ENCODE assay signal across 11 cellular contexts in genomic region chr4:1195109-1195671, GRCh38. TPM values are rescaled to one million over a fixed set of nuclear protein-coding genes. Genes with fewer than 3 reads are reported as not detected.
DNase-seq lines count a peak whose midpoint lies in the region; ATAC-seq and TF ChIP-seq lines count a peak whose summit lies in the region.
"Had no signal": no experiment of that assay in that cellular context is flagged by ENCODE, and none has a peak within 500 bp of the region (broad histone marks: within the 10 kb centered on the region; RNA-seq: fewer than 3 reads in every experiment).

No MANE protein-coding gene starts in this region.

- no peaks in the 10 kb centered on the region for H4K20me1 ChIP-seq in fibroblast of lung (ENCODE audit: control insufficient read depth, extremely low read depth, insufficient read depth, low read length)

- H3K9me3 Mint-ChIP-seq in osteocyte (ENCODE audit: unreplicated experiment), result peaks cover 4% of the 10 kb centered on the region
- H3K9me3 Mint-ChIP-seq: nephron had no signal

- H3K4me1 Mint-ChIP-seq in osteocyte (ENCODE audit: unreplicated experiment), result peaks cover 44% of the 10 kb centered on the region

- no peak overlapping the region for H3K4me2 ChIP-seq in fibroblast of lung (ENCODE audit: extremely low read depth, insufficient read depth, low read length)

- TF ChIP-seq CTCF in fibroblast of lung (conservative IDR thresholded peaks at IDR 0.05 in 1 of 2, IDR thresholded peaks at IDR 0.05 in 1 of 2; ENCODE audit: low read depth in 1 of 2, low read length in 2 of 2), result no peak
- no peak for TF ChIP-seq CTCF in osteocyte (IDR thresholded peaks at IDR 0.05)

- no peaks in the 10 kb centered on the region for H3K27me3 ChIP-seq in fibroblast of lung (ENCODE audit: control insufficient read depth, insufficient read depth, low read length)
- H3K27me3 ChIP-seq: dorsolateral prefrontal cortex, thyroid gland had no signal

- peaks cover 21% of the 10 kb centered on the region for H3K79me2 ChIP-seq in fibroblast of lung (ENCODE audit: control insufficient read depth, insufficient read depth, low read length)

- H3K9me3 ChIP-seq in fibroblast of lung (ENCODE audit: control insufficient read depth, insufficient read depth, low read depth, low read length), result no peaks in the 10 kb centered on the region
- H3K9me3 ChIP-seq: thyroid gland had no signal

- intact Hi-C loops in Right ventricle myocardium inferior (cut with DNase I) (no loop called here), left ventricle myocardium superior (cut with micrococcal nuclease) (no loop called here)

- ATAC-seq in Right ventricle myocardium inferior, result no peak
- ATAC-seq in left ventricle myocardium superior, result no peak
- no peak for ATAC-seq in GM21619 (IDR thresholded peaks at IDR 0.05; ENCODE audit: unreplicated experiment)
- ATAC-seq in HG02973 (IDR thresholded peaks at IDR 0.05; ENCODE audit: unreplicated experiment), result no peak

- H3K36me3 Mint-ChIP-seq in osteocyte (ENCODE audit: unreplicated experiment), result peaks cover 3% of the 10 kb centered on the region

- H3K4me3 ChIP-seq in fibroblast of lung (replicated peaks in 1 of 4; ENCODE audit: control extremely low read depth in 1 of 4, insufficient read depth in 1 of 4, low read depth in 3 of 4, low read length in 4 of 4), result peak overlapping the region in 1 of 4 experiments; percentile 54
- H3K4me3 ChIP-seq: thyroid gland had no signal

- peak overlapping the region; percentile 81 for H3K27ac ChIP-seq in fibroblast of lung (ENCODE audit: insufficient read depth, low read length)

- H3K27me3 Mint-ChIP-seq in osteocyte (ENCODE audit: unreplicated experiment), result peaks cover 3% of the 10 kb centered on the region

- no peak overlapping the region for H3K27ac Mint-ChIP-seq in osteocyte (ENCODE audit: unreplicated experiment)

- no peak overlapping the region for H2AFZ ChIP-seq in fibroblast of lung (ENCODE audit: low read length)

- peaks cover 34% of the 10 kb centered on the region for H3K4me1 ChIP-seq in fibroblast of lung (ENCODE audit: control insufficient read depth, extremely low read depth, insufficient read depth, low read length)

- H3K4me3 Mint-ChIP-seq in osteocyte (ENCODE audit: unreplicated experiment), result no peak overlapping the region
- H3K4me3 Mint-ChIP-seq: nephron had no signal

- H3K9ac ChIP-seq in fibroblast of lung (ENCODE audit: insufficient read depth, low read length), result peak overlapping the region; percentile 33

- DNase-seq in Right ventricle myocardium inferior (ENCODE audit: missing footprints) (peak; percentile 65), left ventricle myocardium superior (no peak), fibroblast of lung (ENCODE audit: low read depth in 2 of 2) (no peak), osteocyte (ENCODE audit: extremely low spot score, unreplicated experiment) (peak; percentile 82)
- DNase-seq in effector CD8-positive, alpha-beta T cell (lab: John Stamatoyannopoulos, UW), result no peak
- DNase-seq in stimulated activated CD4-positive, alpha-beta T cell treated with anti-CD3 and anti-CD28 coated beads, Interleukin-1b, Interleukin-23, amount 100 ng/mL, for 48 hours, result no peak

- peaks cover 9% of the 10 kb centered on the region for H3K36me3 ChIP-seq in fibroblast of lung (ENCODE audit: control insufficient read depth, insufficient read depth, low read length)
- H3K36me3 ChIP-seq: thyroid gland had no signal

RNA-seq across cellular contexts. Expression of gene SPON2, which starts 22.8 kb away (rescaled TPM):
- total RNA-seq in Right ventricle myocardium inferior, result 22.6 TPM
- total RNA-seq in left ventricle myocardium superior, result 22.8 TPM
- total RNA-seq in fibroblast of lung, result 261 and 367 TPM in 2 replicates
- 179 and 189 TPM in 2 replicates for polyA plus RNA-seq in fibroblast of lung
- polyA plus RNA-seq in fibroblast of lung (2012), result 431 and 600 TPM in 2 replicates
- polyA minus RNA-seq in fibroblast of lung (ENCODE audit: low replicate concordance), result 88.2 and 101 TPM in 2 replicates
- 149 and 168 TPM in 2 replicates for total RNA-seq in osteocyte

RNA-seq across cellular contexts. Expression of gene CTBP1, which starts 53.7 kb away (rescaled TPM):
- total RNA-seq in Right ventricle myocardium inferior (121 TPM), left ventricle myocardium superior (133 TPM), fibroblast of lung (224 and 249 TPM in 2 replicates), osteocyte (172 and 176 TPM in 2 replicates)
- 78.2 and 86.1 TPM in 2 replicates for polyA plus RNA-seq in fibroblast of lung
- polyA plus RNA-seq in fibroblast of lung (2012), result 102 and 162 TPM in 2 replicates
- polyA minus RNA-seq in fibroblast of lung (ENCODE audit: low replicate concordance), result 151 and 174 TPM in 2 replicates

Comparison
In these comparisons a context has a peak if more than half of its experiments do, and no peak if none do; other contexts are left out.
1. DNase-seq: peak in Right ventricle myocardium inferior (single experiment) and osteocyte (single experiment); none in left ventricle myocardium superior (single experiment), fibroblast of lung (0 of 2), effector CD8-positive, alpha-beta T cell (single experiment) and stimulated activated CD4-positive, alpha-beta T cell treated with anti-CD3 and anti-CD28 coated beads, Interleukin-1b, Interleukin-23, amount 100 ng/mL, for 48 hours (single experiment).